Comparison of ENCODE assay signal across 8 cellular contexts in the genomic region with DNA sequence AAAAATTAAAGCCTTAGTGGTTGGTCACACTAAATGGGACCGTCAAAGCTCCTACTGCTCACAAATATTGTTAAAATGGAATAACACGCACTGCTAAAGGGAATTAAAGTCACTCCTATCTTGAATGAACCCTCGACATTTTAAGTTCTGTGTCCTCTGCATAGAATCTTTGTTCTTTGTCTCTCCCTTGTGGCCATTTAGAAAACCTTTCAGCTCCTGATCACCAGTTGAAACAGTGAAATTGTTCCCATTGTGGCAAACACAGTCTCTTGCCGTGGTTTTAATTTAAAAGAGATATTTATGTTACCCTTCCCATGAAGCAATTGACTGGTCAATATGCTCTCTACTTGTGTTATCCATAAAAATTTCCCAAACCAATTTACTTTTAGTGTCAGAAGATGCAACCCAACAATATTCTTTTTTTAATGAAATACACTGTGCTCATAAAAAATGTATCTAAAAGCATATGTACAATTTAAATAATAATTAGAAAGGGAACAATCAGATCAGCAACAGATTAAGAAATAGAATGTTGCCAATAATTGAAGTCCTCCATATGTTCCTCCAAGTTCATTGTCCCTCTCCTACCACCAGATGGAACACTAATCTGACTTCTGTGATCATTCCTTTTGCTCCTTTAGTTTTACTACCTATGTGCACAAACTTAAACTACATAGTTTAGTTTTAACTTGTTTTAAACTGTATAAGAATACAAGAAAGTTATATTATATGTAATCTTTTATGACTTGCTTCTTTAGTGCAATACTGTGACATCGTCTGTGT. TPM values are rescaled to one million over a fixed set of nuclear protein-coding genes. Genes with fewer than 3 reads are reported as not detected.
DNase-seq lines count a peak whose midpoint lies in the region; ATAC-seq and TF ChIP-seq lines count a peak whose summit lies in the region.
"Not testable (repeated sequence)": the region's sequence is repeated elsewhere in the genome, so short reads cannot be mapped to it uniquely, and the experiment has no call there.

No MANE protein-coding gene starts in this region.

- H3K4me3 ChIP-seq in NB4 (ENCODE audit: low read depth, low read length); SK-N-SH (ENCODE audit: low read depth in 2 of 2, low read length in 1 of 2): not testable (repeated sequence)

- not testable (repeated sequence) for H3K27ac ChIP-seq in C4-2B
- peak overlapping the region; percentile 23 to 77; a peak in 2 of 4 replicates for H3K27ac ChIP-seq in SK-N-SH (ENCODE audit: low read depth in 2 of 2, low read length in 1 of 2)

- H3K4me1 Mint-ChIP-seq in chondrocyte (ENCODE audit: low read depth), result peaks cover 13% of the 10 kb centered on the region

- CTCF ChIA-PET in SK-N-SH (lab: Yijun Ruan, JAX), result interaction anchor here (1.2 to 1.5 kb wide), 5 partner anchors 9 to 391 kb away, joined by 3 to 6 read pairs (median 4); no protein-coding TSS in a partner anchor

- H3K9ac ChIP-seq in SK-N-SH, result not testable (repeated sequence)

- TF ChIP-seq CTCF in C4-2B (conservative IDR thresholded peaks at IDR 0.05) (peak; percentile 86), NB4 (IDR thresholded peaks at IDR 0.05; ENCODE audit: low read depth, low read length) (peak; percentile 49), SK-N-SH (IDR thresholded peaks at IDR 0.05) (peak; percentile 92), chondrocyte (IDR thresholded peaks at IDR 0.05) (peak; percentile 81)

- H2AFZ ChIP-seq in SK-N-SH (ENCODE audit: low read depth), result peak overlapping the region; percentile 50

- H3K4me1 ChIP-seq in SK-N-SH (ENCODE audit: control insufficient read depth in 1 of 2, insufficient read depth in 2 of 2, low read depth in 1 of 2, low read length in 1 of 2), result not testable (repeated sequence)

- not testable (repeated sequence) for H3K9me2 ChIP-seq in SK-N-SH

- 8% methylated on average over 5 of the region's 5 CpGs for WGBS in SK-N-SH (ENCODE audit: low lambda C conversion rate)

- not testable (repeated sequence) for H3K27me3 Mint-ChIP-seq in chondrocyte (ENCODE audit: low read depth)

- TF ChIP-seq EP300 in SK-N-SH (IDR thresholded peaks at IDR 0.05; ENCODE audit: borderline replicate concordance in 1 of 2, low read depth in 1 of 2, low read length in 1 of 2), result not testable (repeated sequence)

- not testable (repeated sequence) for H3K9me3 ChIP-seq in SK-N-SH

- peak; percentile 69 for TF ChIP-seq RAD21 in SK-N-SH (IDR thresholded peaks at IDR 0.05; ENCODE audit: low read length)

- not testable (repeated sequence) for H3K27ac Mint-ChIP-seq in chondrocyte (ENCODE audit: unreplicated experiment)

- peak; percentile 52 for DNase-seq in NB4 (ENCODE audit: low read depth)
- peak; percentile 29 for DNase-seq in SK-N-SH
- DNase-seq in chondrocyte (ENCODE audit: low spot score); sciatic nerve (ENCODE audit: low spot score): not testable (repeated sequence)
- DNase-seq in iPS-NIHi11 (ENCODE audit: low spot score), result peak; percentile 69

- intact Hi-C loops in sciatic nerve (cut with DNase I), result not testable (repeated sequence)

- not testable (repeated sequence) for H3K9me3 Mint-ChIP-seq in chondrocyte (ENCODE audit: low read depth)

- peaks cover 11% of the 10 kb centered on the region for H3F3A ChIP-seq in SK-N-SH (replicated peaks; ENCODE audit: insufficient read depth)

- peak; percentile 87 for ATAC-seq in GM18868 (IDR thresholded peaks at IDR 0.05; ENCODE audit: unreplicated experiment)
- ATAC-seq in HG02938 (IDR thresholded peaks at IDR 0.05; ENCODE audit: unreplicated experiment), result peak; percentile 74
- peak; percentile 63 for ATAC-seq in sciatic nerve

- H3K27me3 ChIP-seq in SK-N-SH (ENCODE audit: insufficient read depth), result not testable (repeated sequence)

- POLR2A ChIA-PET in SK-N-SH (lab: Yijun Ruan, JAX), result not testable (repeated sequence)

- not testable (repeated sequence) for H4K20me1 ChIP-seq in SK-N-SH (ENCODE audit: insufficient read depth)

- not testable (repeated sequence) for TF ChIP-seq POLR2A in NB4 (IDR thresholded peaks at IDR 0.05; ENCODE audit: extremely low read depth, insufficient read length)

- not testable (repeated sequence) for H3K36me3 Mint-ChIP-seq in chondrocyte (ENCODE audit: low read depth)

- not testable (repeated sequence) for H3K4me3 Mint-ChIP-seq in chondrocyte (ENCODE audit: unreplicated experiment)

- peak overlapping the region; percentile 22; the same call in 1 of the 2 replicates for H3K4me2 ChIP-seq in SK-N-SH

- not testable (repeated sequence) for H3K36me3 ChIP-seq in SK-N-SH (replicated peaks in 1 of 2; ENCODE audit: control insufficient read depth in 1 of 2, insufficient read depth in 2 of 2, low read length in 1 of 2)

- H3K79me2 ChIP-seq in SK-N-SH (ENCODE audit: insufficient read depth), result not testable (repeated sequence)

TF ChIP-seq in SK-N-SH, 30 proteins besides CTCF, POLR2A, EP300 and RAD21:
- TF ChIP-seq YY1 (IDR thresholded peaks at IDR 0.05; ENCODE audit: low read depth), result 0 out of 2 replicates have a peak, but pooled peaks have one; percentile 15
- TF ChIP-seq SMC3 (IDR thresholded peaks at IDR 0.05; ENCODE audit: low read depth, low read length), result peak; percentile 46
TF ChIP-seq in SK-N-SH: peak in this region for 2; not testable (repeated sequence) for 28.

RNA-seq across cellular contexts. Expression of gene CTAGE6, which starts 20.3 kb away (rescaled TPM):
- 0.12 and 0.32 TPM in 2 replicates for polyA plus RNA-seq in SK-N-SH (2012; rRNA removed)
- 0.08 and 0.10 TPM in 2 replicates for polyA plus RNA-seq in SK-N-SH (2012; cell fraction: cytosol; rRNA removed)
- polyA plus RNA-seq in SK-N-SH (2012; cell fraction: nucleus; rRNA removed), result 0.72 and 1.6 TPM in 2 replicates
- total RNA-seq in chondrocyte (0.17 to 0.63 TPM in 2 of 3 replicates, not detected in the other), sciatic nerve (0.76 TPM)
